Comparison of ENCODE assay signal across 13 cellular contexts in genomic region chr21:46055863-46056281, GRCh38. TPM values are rescaled to one million over a fixed set of nuclear protein-coding genes. Genes with fewer than 3 reads are reported as not detected.
DNase-seq lines count a peak whose midpoint lies in the region; ATAC-seq, FAIRE-seq and TF ChIP-seq lines count a peak whose summit lies in the region.
"Had no signal": no experiment of that assay in that cellular context is flagged by ENCODE, and none has a peak within 500 bp of the region (broad histone marks: within the 10 kb centered on the region; RNA-seq: fewer than 3 reads in every experiment).

No MANE protein-coding gene starts in this region.

- H3K4me2 ChIP-seq in parathyroid adenoma (ENCODE audit: low read length), result no peak overlapping the region
- H3K4me2 ChIP-seq in mesendoderm (ENCODE audit: low read length), result no peak overlapping the region

- WGBS in mesendoderm (ENCODE audit: extremely low coverage, insufficient coverage, low lambda C conversion rate), result no CpG with 5 or more reads among the region's 23 CpGs

- FAIRE-seq in HTR-8/SVneo (lab: Jason Lieb, UNC), result no peak

- no peak overlapping the region for H4K5ac ChIP-seq in mesendoderm (ENCODE audit: low read length)

- CTCF ChIA-PET in MCF 10A (lab: Yijun Ruan, JAX), result interaction anchor here (0.8 kb wide), 1 partner anchor 174 kb away, joined by 3 read pairs; no protein-coding TSS in a partner anchor

- no peak overlapping the region for H2BK5ac ChIP-seq in mesendoderm (ENCODE audit: low read length)

- POLR2A ChIA-PET in MCF 10A (lab: Yijun Ruan, JAX), result no interaction called here
- POLR2A ChIA-PET in naive thymus-derived CD8-positive, alpha-beta T cell (lab: Charles Lee), result interaction anchor here (1.5 kb wide), 1 partner anchor 9 kb away, joined by 4 read pairs; no protein-coding TSS in a partner anchor

- DNase-seq in breast epithelium (ENCODE audit: low spot score in 2 of 2) (no peak), MCF 10A (ENCODE audit: unreplicated experiment) (no peak), left cardiac atrium (no peak), mesendoderm (no peak), HTR-8/SVneo (ENCODE audit: insufficient read length, low spot score) (no peak)
- DNase-seq in naive thymus-derived CD8-positive, alpha-beta T cell, result no peak
- DNase-seq: activated B cell treated with CpG ODN at 0.5 μM for 24 hours; activated effector memory CD4-positive, alpha-beta T cell treated with Interleukin-2 at 50 U/mL for 16 hours; KBM-7; natural killer cell; stimulated activated CD4-positive, alpha-beta T cell treated with anti-CD3 and anti-CD28 coated beads, Interleukin-2, amount 100 ng/mL, for 48 hours had no signal

- H3K27me3 ChIP-seq in breast epithelium (no peaks in the 10 kb centered on the region), parathyroid adenoma (ENCODE audit: control insufficient read depth, insufficient read depth, low read length) (no peaks in the 10 kb centered on the region), mesendoderm (ENCODE audit: insufficient read depth, low read length, poor library complexity) (no peaks in the 10 kb centered on the region)

- TF ChIP-seq CTCF in breast epithelium (IDR thresholded peaks at IDR 0.05), result no peak
- no peak for TF ChIP-seq CTCF in MCF 10A (IDR thresholded peaks at IDR 0.05; ENCODE audit: unreplicated experiment)
- no peak for TF ChIP-seq CTCF in parathyroid adenoma (IDR thresholded peaks at IDR 0.05)

- no peak overlapping the region for H2BK15ac ChIP-seq in mesendoderm (replicated peaks; ENCODE audit: low read depth)

- no peaks in the 10 kb centered on the region for H3K36me3 Mint-ChIP-seq in MCF 10A (ENCODE audit: insufficient read depth, unreplicated experiment)
- no peaks in the 10 kb centered on the region for H3K36me3 Mint-ChIP-seq in naive thymus-derived CD8-positive, alpha-beta T cell
- H3K36me3 Mint-ChIP-seq: natural killer cell had no signal

- no peaks in the 10 kb centered on the region for H3K4me1 Mint-ChIP-seq in MCF 10A (ENCODE audit: insufficient read depth, unreplicated experiment)
- peaks cover 18 to 28% (median 24%) of the 10 kb centered on the region in 4 donors for H3K4me1 Mint-ChIP-seq in naive thymus-derived CD8-positive, alpha-beta T cell

- H3K36me3 ChIP-seq in breast epithelium (no peaks in the 10 kb centered on the region), parathyroid adenoma (ENCODE audit: control insufficient read depth, insufficient read depth, low read length) (no peaks in the 10 kb centered on the region), mesendoderm (ENCODE audit: control insufficient read depth, insufficient read depth, low read length) (no peaks in the 10 kb centered on the region)

- peaks cover 0 to 5% of the 10 kb centered on the region in 2 donors for H3K4me1 ChIP-seq in breast epithelium
- H3K4me1 ChIP-seq in parathyroid adenoma, result no peaks in the 10 kb centered on the region
- H3K4me1 ChIP-seq in mesendoderm (ENCODE audit: control insufficient read depth, low read depth, low read length), result no peaks in the 10 kb centered on the region

- H3K56ac ChIP-seq in mesendoderm (ENCODE audit: low read length), result no peak overlapping the region

- peaks cover 28% of the 10 kb centered on the region for H3K9me3 Mint-ChIP-seq in MCF 10A (ENCODE audit: unreplicated experiment)
- H3K9me3 Mint-ChIP-seq in naive thymus-derived CD8-positive, alpha-beta T cell, result peaks cover 0 to 4% (median 0%) of the 10 kb centered on the region in 9 donors
- H3K9me3 Mint-ChIP-seq: activated B cell treated with CpG ODN at 0.5 μM for 24 hours, natural killer cell had no signal

- intact Hi-C loops in breast epithelium (cut with DNase I; ENCODE audit: low total_unique reads), result no loop called here
- intact Hi-C loops in MCF 10A (cut with micrococcal nuclease), result no loop called here
- intact Hi-C loops in left cardiac atrium (cut with DNase I), result no loop called here

- no peak overlapping the region for H4K8ac ChIP-seq in mesendoderm (ENCODE audit: low read depth, low read length)

- no peaks in the 10 kb centered on the region for H3K27me3 Mint-ChIP-seq in MCF 10A (ENCODE audit: insufficient read depth, unreplicated experiment)
- peaks cover 0 to 5% (median 0%) of the 10 kb centered on the region in 5 donors for H3K27me3 Mint-ChIP-seq in naive thymus-derived CD8-positive, alpha-beta T cell

- no peak overlapping the region for H2BK120ac ChIP-seq in mesendoderm (ENCODE audit: low read depth, low read length)

- H3K79me1 ChIP-seq in mesendoderm (ENCODE audit: low read length), result no peaks in the 10 kb centered on the region

- H3K4ac ChIP-seq in mesendoderm (ENCODE audit: low read depth, low read length), result no peak overlapping the region

- no peak overlapping the region for H3K9ac ChIP-seq in parathyroid adenoma
- no peak overlapping the region for H3K9ac ChIP-seq in mesendoderm (ENCODE audit: low read length)

- BruUV-seq in MCF 10A (replicated peaks; lab: Mats Ljungman, UMichigan), result no TSS peak

- H3K79me2 ChIP-seq in parathyroid adenoma (no peaks in the 10 kb centered on the region), mesendoderm (ENCODE audit: control insufficient read depth, insufficient read depth, low read length) (no peaks in the 10 kb centered on the region)

- H3K18ac ChIP-seq in mesendoderm (ENCODE audit: low read length), result no peak overlapping the region

- no peak overlapping the region for H3K4me3 Mint-ChIP-seq in MCF 10A (ENCODE audit: unreplicated experiment)
- peak overlapping the region in 4 of 10 donors; percentile 16 to 52 (median 34) for H3K4me3 Mint-ChIP-seq in naive thymus-derived CD8-positive, alpha-beta T cell
- H3K4me3 Mint-ChIP-seq: activated B cell treated with CpG ODN at 0.5 μM for 24 hours, natural killer cell had no signal

- no peak overlapping the region for H2AK5ac ChIP-seq in mesendoderm (ENCODE audit: low read length)

- no peak overlapping the region for H3K23ac ChIP-seq in mesendoderm (ENCODE audit: low read length)

- H3K27ac ChIP-seq in breast epithelium, result peak overlapping the region; percentile 84 to 95
- peak overlapping the region; percentile 24 for H3K27ac ChIP-seq in parathyroid adenoma
- H3K27ac ChIP-seq in mesendoderm (ENCODE audit: low read depth, low read length), result no peak overlapping the region

- ATAC-seq in left cardiac atrium, result peak; percentile 6 to 12
- ATAC-seq in naive thymus-derived CD8-positive, alpha-beta T cell, result no peak
- ATAC-seq in HG03135 (IDR thresholded peaks at IDR 0.05; ENCODE audit: unreplicated experiment), result no peak
- ATAC-seq: natural killer cell had no signal

- no peaks in the 10 kb centered on the region for H3K9me3 ChIP-seq in breast epithelium
- no peaks in the 10 kb centered on the region for H3K9me3 ChIP-seq in parathyroid adenoma (ENCODE audit: control insufficient read depth, low read length)

- H2AFZ ChIP-seq in parathyroid adenoma, result no peak overlapping the region

- TF ChIP-seq POLR2A in breast epithelium (IDR thresholded peaks at IDR 0.05), result no peak

- H3K4me3 ChIP-seq in breast epithelium (peak overlapping the region in 1 of 3 donors; percentile 35), parathyroid adenoma (ENCODE audit: low read depth, low read length) (no peak overlapping the region), mesendoderm (ENCODE audit: low read length) (no peak overlapping the region)

- no peak overlapping the region for H3K27ac Mint-ChIP-seq in MCF 10A (ENCODE audit: low read depth, unreplicated experiment)
- peak overlapping the region in 3 of 10 donors; percentile 31 to 69 (median 51) for H3K27ac Mint-ChIP-seq in naive thymus-derived CD8-positive, alpha-beta T cell
- H3K27ac Mint-ChIP-seq: activated B cell treated with CpG ODN at 0.5 μM for 24 hours, natural killer cell had no signal

RNA-seq across cellular contexts. Expression of gene COL6A2, which starts 42.0 kb away (rescaled TPM):
- 1,000 to 10,000 TPM in 1 of 3 donors, 100 to 1,000 TPM in 2; 177 to 1,266 (median 418) TPM for total RNA-seq in breast epithelium
- total RNA-seq in MCF 10A (2022), result 0.61 and 1.9 TPM in 2 replicates
- total RNA-seq in left cardiac atrium, result 100 to 1,000 TPM; 330 to 350 TPM
- total RNA-seq in naive thymus-derived CD8-positive, alpha-beta T cell, result 10 to 100 TPM; 91.5 to 98.8 TPM
- 10 to 100 TPM in 1 of 3 donors, 1 to 10 TPM in 2; 3.8 to 13.4 (median 8.8) TPM for polyA plus RNA-seq in naive thymus-derived CD8-positive, alpha-beta T cell
- polyA plus RNA-seq in mesendoderm (2013, experiment 1 of 2), result 67.9 TPM
- polyA plus RNA-seq in mesendoderm (2013, experiment 2 of 2), result 67.5 TPM

Comparison
In these comparisons a context has a peak if more than half of its experiments do, and no peak if none do; other contexts are left out.
1. RNA of gene COL6A2, which starts 42.0 kb away (total RNA-seq): 177 to 1,266 TPM in breast epithelium, 330 to 350 TPM in left cardiac atrium and 91.5 to 98.8 TPM in naive thymus-derived CD8-positive, alpha-beta T cell; 0.61 to 1.9 TPM in MCF 10A; every median in the first group is over 10 times any median in the second.
2. ATAC-seq: peak in left cardiac atrium (2 of 2); none in naive thymus-derived CD8-positive, alpha-beta T cell (0 of 2) and HG03135 (single experiment).